ENCODE assay signal across 1 cellular context in the genomic region with DNA sequence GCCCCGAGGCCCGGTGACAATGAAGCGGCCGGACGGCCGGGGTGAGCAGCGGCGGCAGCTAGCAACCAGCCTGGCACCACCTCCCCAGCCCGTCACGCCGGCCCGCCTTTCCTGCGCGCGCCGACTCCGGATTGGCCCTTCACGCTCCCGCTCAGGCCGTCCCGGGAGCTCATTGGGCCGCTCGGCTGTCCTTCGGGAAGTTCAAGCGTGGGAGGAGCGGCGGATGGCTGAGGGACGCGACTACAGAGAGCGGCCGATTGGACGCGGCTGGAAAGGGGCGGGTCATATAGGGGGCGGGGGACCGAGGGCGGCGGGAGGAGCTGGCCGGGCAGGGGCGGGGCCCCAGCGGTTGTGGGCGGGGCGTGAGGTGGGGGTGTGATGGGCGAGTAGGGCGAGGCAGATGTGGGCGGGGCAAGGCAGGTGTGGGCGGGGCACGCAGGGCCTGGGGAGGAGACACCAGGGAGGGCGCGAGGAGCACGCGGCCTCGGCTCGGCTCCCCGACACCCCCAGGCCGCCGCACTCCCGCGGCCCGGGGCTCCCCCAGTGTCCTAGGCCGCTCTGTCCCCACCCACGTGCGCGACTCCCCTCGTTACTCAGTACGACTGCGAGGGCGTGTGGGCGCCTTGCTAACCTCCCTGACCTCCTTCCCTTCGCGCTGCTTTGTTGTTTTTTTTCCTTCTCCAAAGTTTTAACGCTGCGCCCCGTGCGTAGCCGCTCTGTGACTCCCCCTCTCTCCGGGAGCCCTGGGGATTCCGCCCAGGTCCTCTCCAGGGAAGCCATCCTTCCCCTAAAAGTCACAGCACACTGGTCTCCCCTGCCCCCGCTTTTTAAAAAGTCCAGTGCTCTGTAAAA.
TF ChIP-seq lines count a peak whose summit lies in the region.

Gene CEP131, minus strand, starts transcription at position 60 of the 852 bp plus-strand sequence. CDS start 2,909 bp downstream, outside the sequence.

TF ChIP-seq in K562, 482 proteins besides CTCF, POLR2A, EP300 and RAD21 (continued from another document and continues in another):
- no peak for TF ChIP-seq DEAF1 (CRISPR knock-in tag; IDR thresholded peaks at IDR 0.05)
- no peak for TF ChIP-seq TAF9B (IDR thresholded peaks at IDR 0.05; ENCODE audit: partially characterized antibody)
- peak; percentile 92 for TF ChIP-seq THAP12 (CRISPR knock-in tag; IDR thresholded peaks at IDR 0.05)
- TF ChIP-seq THRA (IDR thresholded peaks at IDR 0.05), result no peak
- no peak for TF ChIP-seq EZH2 (IDR thresholded peaks at IDR 0.05; ENCODE audit: borderline replicate concordance, low read depth, low read length)
- TF ChIP-seq CHD1 (IDR thresholded peaks at IDR 0.05; ENCODE audit: low read length), result no peak
- TF ChIP-seq DDX20 (tag; IDR thresholded peaks at IDR 0.05; ENCODE audit: low read depth), result no peak
- no peak for TF ChIP-seq ZNF121 (CRISPR knock-in tag; conservative IDR thresholded peaks at IDR 0.05)
- TF ChIP-seq ETV5 (CRISPR knock-in tag; IDR thresholded peaks at IDR 0.05; ENCODE audit: low read depth), result no peak; the same call in 1 of the 2 replicates
- TF ChIP-seq, protein P1, sequence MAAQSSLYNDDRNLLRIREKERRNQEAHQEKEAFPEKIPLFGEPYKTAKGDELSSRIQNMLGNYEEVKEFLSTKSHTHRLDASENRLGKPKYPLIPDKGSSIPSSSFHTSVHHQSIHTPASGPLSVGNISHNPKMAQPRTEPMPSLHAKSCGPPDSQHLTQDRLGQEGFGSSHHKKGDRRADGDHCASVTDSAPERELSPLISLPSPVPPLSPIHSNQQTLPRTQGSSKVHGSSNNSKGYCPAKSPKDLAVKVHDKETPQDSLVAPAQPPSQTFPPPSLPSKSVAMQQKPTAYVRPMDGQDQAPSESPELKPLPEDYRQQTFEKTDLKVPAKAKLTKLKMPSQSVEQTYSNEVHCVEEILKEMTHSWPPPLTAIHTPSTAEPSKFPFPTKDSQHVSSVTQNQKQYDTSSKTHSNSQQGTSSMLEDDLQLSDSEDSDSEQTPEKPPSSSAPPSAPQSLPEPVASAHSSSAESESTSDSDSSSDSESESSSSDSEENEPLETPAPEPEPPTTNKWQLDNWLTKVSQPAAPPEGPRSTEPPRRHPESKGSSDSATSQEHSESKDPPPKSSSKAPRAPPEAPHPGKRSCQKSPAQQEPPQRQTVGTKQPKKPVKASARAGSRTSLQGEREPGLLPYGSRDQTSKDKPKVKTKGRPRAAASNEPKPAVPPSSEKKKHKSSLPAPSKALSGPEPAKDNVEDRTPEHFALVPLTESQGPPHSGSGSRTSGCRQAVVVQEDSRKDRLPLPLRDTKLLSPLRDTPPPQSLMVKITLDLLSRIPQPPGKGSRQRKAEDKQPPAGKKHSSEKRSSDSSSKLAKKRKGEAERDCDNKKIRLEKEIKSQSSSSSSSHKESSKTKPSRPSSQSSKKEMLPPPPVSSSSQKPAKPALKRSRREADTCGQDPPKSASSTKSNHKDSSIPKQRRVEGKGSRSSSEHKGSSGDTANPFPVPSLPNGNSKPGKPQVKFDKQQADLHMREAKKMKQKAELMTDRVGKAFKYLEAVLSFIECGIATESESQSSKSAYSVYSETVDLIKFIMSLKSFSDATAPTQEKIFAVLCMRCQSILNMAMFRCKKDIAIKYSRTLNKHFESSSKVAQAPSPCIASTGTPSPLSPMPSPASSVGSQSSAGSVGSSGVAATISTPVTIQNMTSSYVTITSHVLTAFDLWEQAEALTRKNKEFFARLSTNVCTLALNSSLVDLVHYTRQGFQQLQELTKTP (IDR thresholded peaks at IDR 0.05; ENCODE audit: low read depth in 1 of 2, partially characterized antibody in 2 of 2), result no peak
- TF ChIP-seq, protein P2, sequence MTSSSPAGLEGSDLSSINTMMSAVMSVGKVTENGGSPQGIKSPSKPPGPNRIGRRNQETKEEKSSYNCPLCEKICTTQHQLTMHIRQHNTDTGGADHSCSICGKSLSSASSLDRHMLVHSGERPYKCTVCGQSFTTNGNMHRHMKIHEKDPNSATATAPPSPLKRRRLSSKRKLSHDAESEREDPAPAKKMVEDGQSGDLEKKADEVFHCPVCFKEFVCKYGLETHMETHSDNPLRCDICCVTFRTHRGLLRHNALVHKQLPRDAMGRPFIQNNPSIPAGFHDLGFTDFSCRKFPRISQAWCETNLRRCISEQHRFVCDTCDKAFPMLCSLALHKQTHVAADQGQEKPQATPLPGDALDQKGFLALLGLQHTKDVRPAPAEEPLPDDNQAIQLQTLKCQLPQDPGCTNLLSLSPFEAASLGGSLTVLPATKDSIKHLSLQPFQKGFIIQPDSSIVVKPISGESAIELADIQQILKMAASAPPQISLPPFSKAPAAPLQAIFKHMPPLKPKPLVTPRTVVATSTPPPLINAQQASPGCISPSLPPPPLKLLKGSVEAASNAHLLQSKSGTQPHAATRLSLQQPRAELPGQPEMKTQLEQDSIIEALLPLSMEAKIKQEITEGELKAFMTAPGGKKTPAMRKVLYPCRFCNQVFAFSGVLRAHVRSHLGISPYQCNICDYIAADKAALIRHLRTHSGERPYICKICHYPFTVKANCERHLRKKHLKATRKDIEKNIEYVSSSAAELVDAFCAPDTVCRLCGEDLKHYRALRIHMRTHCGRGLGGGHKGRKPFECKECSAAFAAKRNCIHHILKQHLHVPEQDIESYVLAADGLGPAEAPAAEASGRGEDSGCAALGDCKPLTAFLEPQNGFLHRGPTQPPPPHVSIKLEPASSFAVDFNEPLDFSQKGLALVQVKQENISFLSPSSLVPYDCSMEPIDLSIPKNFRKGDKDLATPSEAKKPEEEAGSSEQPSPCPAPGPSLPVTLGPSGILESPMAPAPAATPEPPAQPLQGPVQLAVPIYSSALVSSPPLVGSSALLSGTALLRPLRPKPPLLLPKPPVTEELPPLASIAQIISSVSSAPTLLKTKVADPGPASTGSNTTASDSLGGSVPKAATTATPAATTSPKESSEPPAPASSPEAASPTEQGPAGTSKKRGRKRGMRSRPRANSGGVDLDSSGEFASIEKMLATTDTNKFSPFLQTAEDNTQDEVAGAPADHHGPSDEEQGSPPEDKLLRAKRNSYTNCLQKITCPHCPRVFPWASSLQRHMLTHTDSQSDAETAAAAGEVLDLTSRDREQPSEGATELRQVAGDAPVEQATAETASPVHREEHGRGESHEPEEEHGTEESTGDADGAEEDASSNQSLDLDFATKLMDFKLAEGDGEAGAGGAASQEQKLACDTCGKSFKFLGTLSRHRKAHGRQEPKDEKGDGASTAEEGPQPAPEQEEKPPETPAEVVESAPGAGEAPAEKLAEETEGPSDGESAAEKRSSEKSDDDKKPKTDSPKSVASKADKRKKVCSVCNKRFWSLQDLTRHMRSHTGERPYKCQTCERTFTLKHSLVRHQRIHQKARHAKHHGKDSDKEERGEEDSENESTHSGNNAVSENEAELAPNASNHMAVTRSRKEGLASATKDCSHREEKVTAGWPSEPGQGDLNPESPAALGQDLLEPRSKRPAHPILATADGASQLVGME (CRISPR knock-in tag; IDR thresholded peaks at IDR 0.05), result no peak
- TF ChIP-seq ZNF184 (CRISPR knock-in tag; IDR thresholded peaks at IDR 0.05), result no peak
- TF ChIP-seq ZKSCAN3 (CRISPR knock-in tag; IDR thresholded peaks at IDR 0.05), result no peak
- no peak for TF ChIP-seq HMG20A (CRISPR knock-in tag; conservative IDR thresholded peaks at IDR 0.05)
- no peak for TF ChIP-seq TFE3 (CRISPR knock-in tag; IDR thresholded peaks at IDR 0.05)
- TF ChIP-seq, protein P3, sequence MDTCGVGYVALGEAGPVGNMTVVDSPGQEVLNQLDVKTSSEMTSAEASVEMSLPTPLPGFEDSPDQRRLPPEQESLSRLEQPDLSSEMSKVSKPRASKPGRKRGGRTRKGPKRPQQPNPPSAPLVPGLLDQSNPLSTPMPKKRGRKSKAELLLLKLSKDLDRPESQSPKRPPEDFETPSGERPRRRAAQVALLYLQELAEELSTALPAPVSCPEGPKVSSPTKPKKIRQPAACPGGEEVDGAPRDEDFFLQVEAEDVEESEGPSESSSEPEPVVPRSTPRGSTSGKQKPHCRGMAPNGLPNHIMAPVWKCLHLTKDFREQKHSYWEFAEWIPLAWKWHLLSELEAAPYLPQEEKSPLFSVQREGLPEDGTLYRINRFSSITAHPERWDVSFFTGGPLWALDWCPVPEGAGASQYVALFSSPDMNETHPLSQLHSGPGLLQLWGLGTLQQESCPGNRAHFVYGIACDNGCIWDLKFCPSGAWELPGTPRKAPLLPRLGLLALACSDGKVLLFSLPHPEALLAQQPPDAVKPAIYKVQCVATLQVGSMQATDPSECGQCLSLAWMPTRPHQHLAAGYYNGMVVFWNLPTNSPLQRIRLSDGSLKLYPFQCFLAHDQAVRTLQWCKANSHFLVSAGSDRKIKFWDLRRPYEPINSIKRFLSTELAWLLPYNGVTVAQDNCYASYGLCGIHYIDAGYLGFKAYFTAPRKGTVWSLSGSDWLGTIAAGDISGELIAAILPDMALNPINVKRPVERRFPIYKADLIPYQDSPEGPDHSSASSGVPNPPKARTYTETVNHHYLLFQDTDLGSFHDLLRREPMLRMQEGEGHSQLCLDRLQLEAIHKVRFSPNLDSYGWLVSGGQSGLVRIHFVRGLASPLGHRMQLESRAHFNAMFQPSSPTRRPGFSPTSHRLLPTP (IDR thresholded peaks at IDR 0.05; ENCODE audit: borderline replicate concordance, extremely low read depth, insufficient read length), result no peak
- TF ChIP-seq ZNF280B (CRISPR knock-in tag; IDR thresholded peaks at IDR 0.05), result no peak
- no peak for TF ChIP-seq SMARCA5 (IDR thresholded peaks at IDR 0.05)
- no peak for TF ChIP-seq SMARCB1 (IDR thresholded peaks at IDR 0.05; ENCODE audit: insufficient read length, low read depth)
- TF ChIP-seq KAT2B (IDR thresholded peaks at IDR 0.05; ENCODE audit: low read depth, low read length), result no peak
- 0 out of 2 replicates have a peak, but pooled peaks have one; percentile 15 for TF ChIP-seq STAT5A (IDR thresholded peaks at IDR 0.05; ENCODE audit: borderline replicate concordance, low read length)
- TF ChIP-seq, protein P4, sequence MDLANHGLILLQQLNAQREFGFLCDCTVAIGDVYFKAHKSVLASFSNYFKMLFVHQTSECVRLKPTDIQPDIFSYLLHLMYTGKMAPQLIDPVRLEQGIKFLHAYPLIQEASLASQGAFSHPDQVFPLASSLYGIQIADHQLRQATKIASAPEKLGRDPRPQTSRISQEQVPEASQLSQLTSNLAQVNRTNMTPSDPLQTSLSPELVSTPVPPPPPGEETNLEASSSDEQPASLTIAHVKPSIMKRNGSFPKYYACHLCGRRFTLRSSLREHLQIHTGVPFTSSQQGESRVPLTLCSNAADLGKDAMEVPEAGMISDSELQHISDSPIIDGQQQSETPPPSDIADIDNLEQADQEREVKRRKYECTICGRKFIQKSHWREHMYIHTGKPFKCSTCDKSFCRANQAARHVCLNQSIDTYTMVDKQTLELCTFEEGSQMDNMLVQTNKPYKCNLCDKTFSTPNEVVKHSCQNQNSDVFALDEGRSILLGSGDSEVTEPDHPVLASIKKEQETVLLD (IDR thresholded peaks at IDR 0.05), result no peak
- no peak for TF ChIP-seq FOXM1 (IDR thresholded peaks at IDR 0.05; ENCODE audit: low read depth)
- no peak for TF ChIP-seq FOXM1 (CRISPR knock-in tag; IDR thresholded peaks at IDR 0.05; ENCODE audit: low read depth)
- TF ChIP-seq MCM2 (IDR thresholded peaks at IDR 0.05; ENCODE audit: low read depth), result no peak
